27 cellular contexts compared by ENCODE assay signal in genomic region chr2:104518256-104518655, GRCh38.
"Had no signal": no experiment of that assay in that cellular context is flagged by ENCODE, and none has a peak within 500 bp of the region (broad histone marks: within the 10 kb centered on the region; RNA-seq: fewer than 3 reads in every experiment).

No MANE protein-coding gene starts in this region.

- H3K4me3 ChIP-seq: colonic mucosa, coronary artery, dorsolateral prefrontal cortex, esophagus squamous epithelium, gastrocnemius medialis, gastroesophageal sphincter, heart left ventricle, heart right ventricle, hepatocyte had no signal

- FAIRE-seq: colon, endometrium, endothelial cell of umbilical vein, frontal cortex had no signal

- H3K9me3 ChIP-seq: colonic mucosa, gastrocnemius medialis had no signal

- DNase-seq: colonic mucosa; cortex of kidney; dermis blood vessel endothelial cell; dorsolateral prefrontal cortex; effector CD4-positive, alpha-beta T cell; effector CD8-positive, alpha-beta T cell; effector memory CD4-positive, alpha-beta T cell; effector memory CD8-positive, alpha-beta T cell; endodermal cell; erythroblast; esophagus squamous epithelium; foreskin fibroblast; foreskin keratinocyte; gastrocnemius medialis; glutamatergic neuron; head of caudate nucleus; heart left ventricle; heart right ventricle; hippocampal formation had no signal

- H3K27me3 ChIP-seq: colonic mucosa, dorsolateral prefrontal cortex, esophagus squamous epithelium, foreskin keratinocyte, gastrocnemius medialis, gastroesophageal sphincter, heart left ventricle, hepatocyte had no signal

- H3K4me1 ChIP-seq: colonic mucosa, esophagus squamous epithelium, foreskin keratinocyte, gastrocnemius medialis, gastroesophageal sphincter, heart left ventricle, heart right ventricle had no signal

- H3K36me3 ChIP-seq: colonic mucosa, esophagus squamous epithelium, gastrocnemius medialis, gastroesophageal sphincter, heart left ventricle, heart right ventricle had no signal

- H3K27ac ChIP-seq: colonic mucosa, coronary artery, dorsolateral prefrontal cortex, epithelial cell of prostate, esophagus squamous epithelium, foreskin keratinocyte, gastrocnemius medialis, gastroesophageal sphincter, heart left ventricle, heart right ventricle, hepatocyte had no signal
